ENCODE assay signal across 8 cellular contexts in genomic region chrX:19343085-19343461, GRCh38. TPM values are rescaled to one million over a fixed set of nuclear protein-coding genes. Genes with fewer than 3 reads are reported as not detected.
DNase-seq lines count a peak whose midpoint lies in the region; ATAC-seq and TF ChIP-seq lines count a peak whose summit lies in the region.

No MANE protein-coding gene starts in this region.

- no peaks in the 10 kb centered on the region for H3K9me3 ChIP-seq in adipocyte (ENCODE audit: control insufficient read depth, low read length)
- no peaks in the 10 kb centered on the region for H3K9me3 ChIP-seq in liver (ENCODE audit: control insufficient read depth in 4 of 4, low read length in 3 of 4)
- no peaks in the 10 kb centered on the region for H3K9me3 ChIP-seq in tibial nerve

- H3K9me3 Mint-ChIP-seq in activated T-cell treated with anti-CD3 and anti-CD28 coated beads, Interleukin-2, amount 50 U/mL, for 4 hours: no peaks in the 10 kb centered on the region

- H3K27ac ChIP-seq in liver (ENCODE audit: low read depth in 1 of 2, low read length in 2 of 2) (peak overlapping the region; percentile 61 to 64), tibial nerve (peak overlapping the region in 3 of 4 donors; percentile 81 to 91 (median 90))

- no peak for TF ChIP-seq CTCF in liver (IDR thresholded peaks at IDR 0.05; ENCODE audit: low read depth, low read length, missing input control)
- TF ChIP-seq CTCF in tibial nerve (IDR thresholded peaks at IDR 0.05): no peak

- H3K36me3 Mint-ChIP-seq in activated T-cell treated with anti-CD3 and anti-CD28 coated beads, Interleukin-2, amount 50 U/mL, for 4 hours (ENCODE audit: insufficient read depth): no peaks in the 10 kb centered on the region

- peak overlapping the region; percentile 82 for H3K9ac ChIP-seq in adipocyte (ENCODE audit: low read length)
- peak overlapping the region in 1 of 2 donors; percentile 58 for H3K9ac ChIP-seq in liver (ENCODE audit: low read depth in 1 of 2, low read length in 2 of 2)

- peaks cover under 1% of the 10 kb centered on the region for H3K27me3 ChIP-seq in adipocyte (replicated peaks; ENCODE audit: control insufficient read depth, insufficient read depth, low read length)
- no peaks in the 10 kb centered on the region for H3K27me3 ChIP-seq in liver (ENCODE audit: control insufficient read depth in 4 of 4, insufficient read depth in 4 of 4, low read length in 3 of 4)
- H3K27me3 ChIP-seq in tibial nerve: no peaks in the 10 kb centered on the region

- peak overlapping the region; percentile 86 for H3K4me3 ChIP-seq in adipocyte (ENCODE audit: low read length)
- H3K4me3 ChIP-seq in liver (ENCODE audit: low read depth in 1 of 3, low read length in 3 of 3): peak overlapping the region; percentile 35 to 57 (median 42)
- peak overlapping the region; percentile 27 to 87 (median 62) for H3K4me3 ChIP-seq in tibial nerve

- no peak for TF ChIP-seq POLR2A in tibial nerve (IDR thresholded peaks at IDR 0.05)

- ATAC-seq in activated T-cell treated with anti-CD3 and anti-CD28 coated beads, Interleukin-2, amount 50 U/mL, for 4 hours: no peak
- no peak for ATAC-seq in HG03469 (IDR thresholded peaks at IDR 0.05; ENCODE audit: unreplicated experiment)

- H3K36me3 ChIP-seq in adipocyte (ENCODE audit: control insufficient read depth, insufficient read depth, low read length, severe bottlenecking): no peaks in the 10 kb centered on the region
- no peaks in the 10 kb centered on the region for H3K36me3 ChIP-seq in liver (ENCODE audit: control insufficient read depth in 4 of 4, insufficient read depth in 3 of 4, low read depth in 1 of 4, low read length in 3 of 4)
- no peaks in the 10 kb centered on the region for H3K36me3 ChIP-seq in tibial nerve

- no peak for TF ChIP-seq EP300 in tibial nerve (IDR thresholded peaks at IDR 0.05)

- H3K27me3 Mint-ChIP-seq in activated T-cell treated with anti-CD3 and anti-CD28 coated beads, Interleukin-2, amount 50 U/mL, for 4 hours (ENCODE audit: low read depth): no peaks in the 10 kb centered on the region

- 35% methylated on average over 10 of the region's 10 CpGs for WGBS in liver
- 20 to 54% methylated on average over 10 of the region's 10 CpGs for WGBS in tibial nerve, 2 donors

- peaks cover 18% of the 10 kb centered on the region for H3K4me1 Mint-ChIP-seq in activated T-cell treated with anti-CD3 and anti-CD28 coated beads, Interleukin-2, amount 50 U/mL, for 4 hours (ENCODE audit: low read depth)

- H3K4me1 ChIP-seq in adipocyte (ENCODE audit: control insufficient read depth, insufficient read depth, low read length): peaks cover 19% of the 10 kb centered on the region
- H3K4me1 ChIP-seq in liver (ENCODE audit: control insufficient read depth in 4 of 4, insufficient read depth in 4 of 4, low read length in 3 of 4): peaks cover 7 to 30% (median 15%) of the 10 kb centered on the region in 4 donors
- H3K4me1 ChIP-seq in tibial nerve: peaks cover 0 to 25% (median 4%) of the 10 kb centered on the region in 4 donors

- no peak for DNase-seq in activated T-cell treated with anti-CD3 and anti-CD28 coated beads, Interleukin-2, amount 50 U/mL, for 4 hours
- DNase-seq in activated T-cell treated with anti-CD3 and anti-CD28 coated beads, Interleukin-2, amount 50 U/mL, for 1 hour: no peak
- no peak for DNase-seq in adipocyte (ENCODE audit: low read depth)
- DNase-seq in tibial nerve (ENCODE audit: low spot score in 2 of 2): no peak
- DNase-seq in NCI-H2029 treated with DMSO at 0.1 percent for 48 hours (lab: John Stamatoyannopoulos, UW): no peak
- no peak for DNase-seq in NCI-H1105 (lab: John Stamatoyannopoulos, UW)

- H3K4me3 Mint-ChIP-seq in activated T-cell treated with anti-CD3 and anti-CD28 coated beads, Interleukin-2, amount 50 U/mL, for 4 hours: peak overlapping the region; percentile 85

- no peak for TF ChIP-seq RAD21 in liver (IDR thresholded peaks at IDR 0.05)

TF ChIP-seq in liver, 16 proteins besides CTCF, POLR2A, EP300 and RAD21:
- TF ChIP-seq NR2F2 (IDR thresholded peaks at IDR 0.05) (no peak), EGR1 (IDR thresholded peaks at IDR 0.05; ENCODE audit: low read depth in 2 of 2) (no peak), SP1 (IDR thresholded peaks at IDR 0.05) (no peak), TAF1 (conservative IDR thresholded peaks at IDR 0.05) (peak; percentile 30), ATF3 (IDR thresholded peaks at IDR 0.05) (no peak), ZBTB33 (IDR thresholded peaks at IDR 0.05) (no peak), YY1 (IDR thresholded peaks at IDR 0.05) (no peak)

RNA-seq across cellular contexts. Expression of gene PDHA1, which starts 0.7 kb away (rescaled TPM):
- 100 to 1,000 TPM; 226 to 249 (median 237) TPM for total RNA-seq in activated T-cell treated with anti-CD3 and anti-CD28 coated beads, Interleukin-2, amount 50 U/mL, for 4 hours
- total RNA-seq in liver: 100 to 1,000 TPM in 1 of 2 donors, 10 to 100 TPM in 1; 63.5 to 118 TPM
- polyA plus RNA-seq in liver: 100 to 1,000 TPM; 141 to 153 TPM
- 10 to 100 TPM; 45.6 to 99.6 (median 72.2) TPM for total RNA-seq in tibial nerve
